In genomic region chr20:2357114-2357513, GRCh38 we compare ENCODE assay signal across 34 cellular contexts. TPM values are rescaled to one million over a fixed set of nuclear protein-coding genes. Genes with fewer than 3 reads are reported as not detected.
"Had no signal": no experiment of that assay in that cellular context is flagged by ENCODE, and none has a peak within 500 bp of the region (broad histone marks: within the 10 kb centered on the region; RNA-seq: fewer than 3 reads in every experiment).

No MANE protein-coding gene starts in this region.

- H3K9me3 ChIP-seq: body of pancreas had no signal

- H3K36me3 ChIP-seq: adrenal gland, breast epithelium, SJSA1 had no signal

- H3K27ac ChIP-seq: adrenal gland, body of pancreas, breast epithelium, PC-9, SJSA1 had no signal

- H3K9ac ChIP-seq: SK-N-SH had no signal

- H3K4me3 ChIP-seq: adrenal gland, body of pancreas, breast epithelium, PC-9, SJSA1 had no signal

- H3K4me1 ChIP-seq: adrenal gland, body of pancreas, breast epithelium, SJSA1 had no signal

- FAIRE-seq: astrocyte, RCC 7860, TTC549 had no signal

- H3K4me3 Mint-ChIP-seq: activated CD4-positive, alpha-beta T cell treated with anti-CD3 and anti-CD28 coated beads, Interleukin-2, amount 10 ng/mL, durations not matched to agents 24 days and 14 days; activated CD8-positive, alpha-beta T cell treated with anti-CD3 and anti-CD28 coated beads, Interleukin-2, amount 10 ng/mL, durations not matched to agents 7 days and 5 days; activated naive CD4-positive, alpha-beta T cell treated with anti-CD3 and anti-CD28 coated beads for 36 hours; activated T-cell treated with anti-CD3 and anti-CD28 coated beads, Interleukin-2, amount 50 U/mL, for 24 hours; IgD-negative memory B cell; T-helper 1 cell treated with Interleukin-12 subunit alpha and Interleukin-12 subunit beta and Interleukin-4 antibody, amounts not matched to agents 30 μg/mL and 1 μg/mL, for 36 hours; T-helper 2 cell treated with Interferon-gamma antibody and Interleukin-4, amounts not matched to agents 5 μg/mL and 100 μg/mL, for 36 hours had no signal

- ATAC-seq: activated CD8-positive, alpha-beta T cell treated with anti-CD3 and anti-CD28 coated beads, Interleukin-2, amount 10 ng/mL, durations not matched to agents 7 days and 5 days; activated naive CD4-positive, alpha-beta T cell treated with anti-CD3 and anti-CD28 coated beads, Interleukin-2, amount 50 U/mL, for 72 hours; body of pancreas had no signal

- H3K27ac Mint-ChIP-seq: activated CD4-positive, alpha-beta T cell treated with anti-CD3 and anti-CD28 coated beads, Interleukin-2, amount 10 ng/mL, durations not matched to agents 24 days and 14 days; activated CD8-positive, alpha-beta T cell treated with anti-CD3 and anti-CD28 coated beads, Interleukin-2, amount 10 ng/mL, durations not matched to agents 7 days and 5 days; activated naive CD4-positive, alpha-beta T cell treated with anti-CD3 and anti-CD28 coated beads for 36 hours; activated naive CD4-positive, alpha-beta T cell treated with anti-CD3 and anti-CD28 coated beads, Interleukin-2, amount 50 U/mL, for 72 hours; activated T-cell treated with anti-CD3 and anti-CD28 coated beads, Interleukin-2, amount 50 U/mL, for 24 hours; activated T-helper 2 cell treated with anti-CD3 and anti-CD28 coated beads, Interferon-gamma antibody, Interleukin-2, Interleukin-4, amounts not matched to agents 10 μg/mL and 5 μg/mL and 100 μg/mL, durations not matched to agents 14 hours and 24 hours and 36 hours; IgD-negative memory B cell; T-helper 1 cell treated with Interleukin-12 subunit alpha and Interleukin-12 subunit beta and Interleukin-4 antibody, amounts not matched to agents 30 μg/mL and 1 μg/mL, for 36 hours; T-helper 2 cell treated with Interferon-gamma antibody and Interleukin-4, amounts not matched to agents 5 μg/mL and 100 μg/mL, for 36 hours had no signal

- DNase-seq: activated CD4-positive, alpha-beta T cell treated with anti-CD3 and anti-CD28 coated beads, Interleukin-2, amount 10 ng/mL, durations not matched to agents 24 days and 14 days; activated CD4-positive, alpha-beta T cell treated with anti-CD3 and anti-CD28 coated beads, Interleukin-2, amount 50 U/mL, for 4 hours; activated CD8-positive, alpha-beta T cell treated with anti-CD3 and anti-CD28 coated beads, Interleukin-2, amount 10 ng/mL, durations not matched to agents 7 days and 5 days; activated gamma-delta T cell treated with Interleukin-2 at 50 U/mL for 16 hours; activated naive CD4-positive, alpha-beta T cell treated with anti-CD3 and anti-CD28 coated beads for 36 hours; activated T-cell treated with anti-CD3 and anti-CD28 coated beads, Interleukin-2, amount 50 U/mL, for 24 hours; adrenal gland; body of pancreas; caudate nucleus; Karpas-422; KBM-7; MM.1S; MV-4-11; NCI-H1092; NCI-H1436 treated with DMSO at 0.1 percent for 48 hours; NCI-H1694 treated with DMSO at 0.1 percent for 48 hours; NCI-H2029; NCI-H510A; NCI-H526; NCI-H748 treated with DMSO at 0.1 percent for 48 hours; PC-9; SHP77; SK-N-SH had no signal

- H2AFZ ChIP-seq: PC-9 had no signal

- H3K4me1 Mint-ChIP-seq: IgD-negative memory B cell had no signal

- H3K27me3 ChIP-seq: adrenal gland, body of pancreas, breast epithelium, SJSA1 had no signal

- H3K4me2 ChIP-seq: PC-9, SK-N-SH had no signal

RNA-seq across cellular contexts. Expression of gene TGM6, which starts 23.6 kb away (rescaled TPM):
- total RNA-seq: activated CD4-positive, alpha-beta T cell treated with anti-CD3 and anti-CD28 coated beads, Interleukin-2, amount 10 ng/mL, durations not matched to agents 24 days and 14 days; activated CD8-positive, alpha-beta T cell treated with anti-CD3 and anti-CD28 coated beads, Interleukin-2, amount 10 ng/mL, durations not matched to agents 7 days and 5 days; activated naive CD4-positive, alpha-beta T cell treated with anti-CD3 and anti-CD28 coated beads for 36 hours; activated naive CD4-positive, alpha-beta T cell treated with anti-CD3 and anti-CD28 coated beads, Interleukin-2, amount 50 U/mL, for 72 hours; activated T-helper 2 cell treated with anti-CD3 and anti-CD28 coated beads, Interferon-gamma antibody, Interleukin-2, Interleukin-4, amounts not matched to agents 10 μg/mL and 5 μg/mL and 100 μg/mL, durations not matched to agents 14 hours and 24 hours and 36 hours; adrenal gland; astrocyte; body of pancreas; breast epithelium; OCI-LY7; PC-9; SJSA1 had no signal
- polyA plus RNA-seq: adrenal gland, IgD-negative memory B cell, SK-N-SH had no signal
